8 cellular contexts compared by ENCODE assay signal in the genomic region with DNA sequence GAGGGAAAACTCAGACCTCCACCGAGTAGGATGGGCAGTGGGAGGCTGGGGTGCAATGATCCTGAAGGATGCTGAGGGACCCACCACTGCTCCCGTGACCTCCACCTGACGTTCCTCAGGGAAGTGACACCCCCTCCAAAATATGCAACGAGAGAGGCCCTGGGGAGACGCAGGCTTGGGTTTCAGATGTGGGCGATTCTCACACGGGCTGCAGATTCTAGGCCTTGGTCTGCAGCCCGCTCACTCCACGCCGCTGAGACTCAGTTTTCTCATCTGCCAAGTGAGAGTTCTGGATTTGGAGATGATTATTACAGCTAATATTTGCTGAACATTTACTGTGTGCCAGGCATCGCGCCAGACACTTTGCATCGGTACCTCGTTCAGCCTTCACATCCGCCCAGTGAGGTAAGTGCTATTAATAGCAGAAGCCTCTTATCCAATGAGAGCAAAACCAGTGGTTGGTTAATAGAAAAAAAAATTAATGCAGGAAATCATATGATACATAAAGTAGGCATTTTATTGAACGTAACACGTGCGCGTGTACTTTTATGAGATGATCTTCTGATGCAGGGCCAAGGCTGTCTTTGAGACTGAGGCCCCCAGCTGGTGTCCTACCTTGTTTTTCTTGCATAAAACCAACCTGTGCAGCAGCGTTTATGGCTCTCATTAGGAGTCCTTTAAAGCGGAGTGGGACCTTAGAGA.
DNase-seq lines count a peak whose midpoint lies in the region; ATAC-seq and TF ChIP-seq lines count a peak whose summit lies in the region.

No MANE protein-coding gene starts in this region.

- peak overlapping the region; percentile 79 for H3K27ac ChIP-seq in effector memory CD4-positive, alpha-beta T cell (ENCODE audit: insufficient read depth, low read length, poor library complexity, severe bottlenecking)
- H3K27ac ChIP-seq in thymus (ENCODE audit: low read depth) (peak overlapping the region; percentile 72), WERI-Rb-1 (no peak overlapping the region)

- WGBS in thymus: 41% methylated on average over 21 of the region's 21 CpGs

- no peaks in the 10 kb centered on the region for H3K27me3 ChIP-seq in effector memory CD4-positive, alpha-beta T cell (replicated peaks; ENCODE audit: control insufficient read depth, insufficient read depth, low read length, poor library complexity, severe bottlenecking)
- H3K27me3 ChIP-seq in thymus (ENCODE audit: control insufficient read depth, insufficient read depth): no peaks in the 10 kb centered on the region
- no peaks in the 10 kb centered on the region for H3K27me3 ChIP-seq in WERI-Rb-1 (ENCODE audit: insufficient read depth, low read depth, severe bottlenecking)

- peak; percentile 50 for ATAC-seq in GM18909 (IDR thresholded peaks at IDR 0.05; ENCODE audit: poor library complexity, unreplicated experiment)
- peak; percentile 54 for ATAC-seq in HG03378 (IDR thresholded peaks at IDR 0.05; ENCODE audit: unreplicated experiment)

- H3K4me3 ChIP-seq in effector memory CD4-positive, alpha-beta T cell (ENCODE audit: insufficient read depth, low read depth, low read length, poor library complexity, severe bottlenecking): no peak overlapping the region
- no peak overlapping the region for H3K4me3 ChIP-seq in thymus (ENCODE audit: low read length)
- no peak overlapping the region for H3K4me3 ChIP-seq in WERI-Rb-1 (ENCODE audit: low read depth, low read length)

- H3K9me3 ChIP-seq in effector memory CD4-positive, alpha-beta T cell (ENCODE audit: control insufficient read depth, low read length): no peaks in the 10 kb centered on the region
- H3K9me3 ChIP-seq in thymus (ENCODE audit: control insufficient read depth) (no peaks in the 10 kb centered on the region), WERI-Rb-1 (ENCODE audit: severe bottlenecking) (no peaks in the 10 kb centered on the region)

- DNase-seq in CD1c-positive myeloid dendritic cell (ENCODE audit: extremely low spot score) (peak; percentile 73), T-helper 22 cell (ENCODE audit: low read depth) (peak; percentile 77), NCI-H526 treated with DMSO at 0.1 percent for 48 hours (lab: John Stamatoyannopoulos, UW) (no peak), WERI-Rb-1 (no peak)
- peak; percentile 65 to 68 (median 65) for DNase-seq in effector memory CD4-positive, alpha-beta T cell

- no peak for TF ChIP-seq CTCF in WERI-Rb-1 (IDR thresholded peaks at IDR 0.05; ENCODE audit: low read depth, low read length)

- H3K4me1 ChIP-seq in effector memory CD4-positive, alpha-beta T cell (ENCODE audit: control insufficient read depth, insufficient read depth, low read length, poor library complexity, severe bottlenecking): peaks cover 76% of the 10 kb centered on the region
- peaks cover 29% of the 10 kb centered on the region for H3K4me1 ChIP-seq in thymus (ENCODE audit: control insufficient read depth, insufficient read depth, low read length)

- H3K36me3 ChIP-seq in effector memory CD4-positive, alpha-beta T cell (ENCODE audit: control insufficient read depth, insufficient read depth, low read length): no peaks in the 10 kb centered on the region
- no peaks in the 10 kb centered on the region for H3K36me3 ChIP-seq in thymus (ENCODE audit: control insufficient read depth, insufficient read depth)
- no peaks in the 10 kb centered on the region for H3K36me3 ChIP-seq in WERI-Rb-1

Comparison
In these comparisons a context has a peak if more than half of its experiments do, and no peak if none do; other contexts are left out.
1. DNase-seq: peak in CD1c-positive myeloid dendritic cell (single experiment), T-helper 22 cell (single experiment) and effector memory CD4-positive, alpha-beta T cell (3 of 3); none in NCI-H526 treated with DMSO at 0.1 percent for 48 hours (single experiment) and WERI-Rb-1 (single experiment).